2 cellular contexts compared by ENCODE assay signal in genomic region chr4:132737344-132737743, GRCh38.
TF ChIP-seq lines count a peak whose summit lies in the region.

No MANE protein-coding gene starts in this region.

TF ChIP-seq in HEK293T, 16 proteins besides CTCF, POLR2A, EP300 and RAD21 (continued from another document):
- TF ChIP-seq FOXM1 (IDR thresholded peaks at IDR 0.05; ENCODE audit: borderline replicate concordance): no peak
- no peak for TF ChIP-seq L3MBTL2 (conservative IDR thresholded peaks at IDR 0.05)
- TF ChIP-seq ELF4 (IDR thresholded peaks at IDR 0.05): no peak
- no peak for TF ChIP-seq FOXA1 (IDR thresholded peaks at IDR 0.05)
- TF ChIP-seq SUZ12 (IDR thresholded peaks at IDR 0.05): no peak
- no peak for TF ChIP-seq TARDBP (IDR thresholded peaks at IDR 0.05)
- TF ChIP-seq FOXK2 (IDR thresholded peaks at IDR 0.05): no peak
- TF ChIP-seq BHLHE40 (IDR thresholded peaks at IDR 0.05; ENCODE audit: borderline replicate concordance): no peak
- no peak for TF ChIP-seq NFRKB (IDR thresholded peaks at IDR 0.05)
- no peak for TF ChIP-seq LEF1 (IDR thresholded peaks at IDR 0.05; ENCODE audit: borderline replicate concordance)
- no peak for TF ChIP-seq ZNF384 (IDR thresholded peaks at IDR 0.05)
- no peak for TF ChIP-seq SP1 (IDR thresholded peaks at IDR 0.05)
- TF ChIP-seq, protein P1, sequence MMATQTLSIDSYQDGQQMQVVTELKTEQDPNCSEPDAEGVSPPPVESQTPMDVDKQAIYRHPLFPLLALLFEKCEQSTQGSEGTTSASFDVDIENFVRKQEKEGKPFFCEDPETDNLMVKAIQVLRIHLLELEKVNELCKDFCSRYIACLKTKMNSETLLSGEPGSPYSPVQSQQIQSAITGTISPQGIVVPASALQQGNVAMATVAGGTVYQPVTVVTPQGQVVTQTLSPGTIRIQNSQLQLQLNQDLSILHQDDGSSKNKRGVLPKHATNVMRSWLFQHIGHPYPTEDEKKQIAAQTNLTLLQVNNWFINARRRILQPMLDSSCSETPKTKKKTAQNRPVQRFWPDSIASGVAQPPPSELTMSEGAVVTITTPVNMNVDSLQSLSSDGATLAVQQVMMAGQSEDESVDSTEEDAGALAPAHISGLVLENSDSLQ (IDR thresholded peaks at IDR 0.05): no peak
- no peak for TF ChIP-seq ARNT (IDR thresholded peaks at IDR 0.05)
- TF ChIP-seq HDGF (IDR thresholded peaks at IDR 0.05; ENCODE audit: borderline replicate concordance): no peak

TF ChIP-seq in H1, 55 proteins besides CTCF, POLR2A, EP300 and RAD21:
- TF ChIP-seq CBX5 (IDR thresholded peaks at IDR 0.05; ENCODE audit: low read depth, low read length) (no peak), CBX8 (IDR thresholded peaks at IDR 0.05; ENCODE audit: borderline replicate concordance, low read depth, low read length) (no peak), TBP (IDR thresholded peaks at IDR 0.05; ENCODE audit: low read depth, low read length) (no peak), SP2 (IDR thresholded peaks at IDR 0.05; ENCODE audit: low read length) (no peak), BRCA1 (IDR thresholded peaks at IDR 0.05; ENCODE audit: low read depth, low read length) (no peak), TAF7 (optimal IDR thresholded peaks at IDR 0.05; ENCODE audit: borderline replicate concordance, low read depth, low read length) (no peak), RBBP5 (IDR thresholded peaks at IDR 0.05; ENCODE audit: borderline replicate concordance, low read depth, low read length) (no peak), CEBPB (IDR thresholded peaks at IDR 0.05; ENCODE audit: low read depth, low read length) (no peak), SIN3A (conservative IDR thresholded peaks at IDR 0.05 in 1 of 2, IDR thresholded peaks at IDR 0.05 in 1 of 2; ENCODE audit: low read depth in 1 of 2, low read length in 2 of 2) (no peak), SUZ12 (IDR thresholded peaks at IDR 0.05; ENCODE audit: low read length) (no peak)
